Comparison of ENCODE assay signal across 10 cellular contexts in the genomic region with DNA sequence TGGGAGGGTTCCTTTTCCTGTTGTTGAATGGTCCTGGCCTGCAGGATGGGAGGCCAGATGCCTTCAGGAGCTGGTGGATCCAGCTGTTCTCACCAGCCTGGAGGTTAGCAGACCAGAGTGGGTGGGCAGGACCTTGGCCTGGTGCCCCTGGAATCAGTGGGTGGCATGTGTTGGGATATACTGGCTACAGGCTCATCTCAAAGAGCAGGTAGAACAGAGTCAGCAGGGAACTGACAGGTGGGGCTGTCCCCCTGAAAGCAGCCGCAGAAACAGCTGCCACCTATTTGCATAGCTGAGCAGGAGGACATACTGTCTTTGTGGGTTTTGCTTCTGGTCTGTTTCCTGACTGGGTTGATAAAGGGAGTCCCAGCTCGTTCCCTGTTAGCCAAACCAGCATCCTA.
DNase-seq lines count a peak whose midpoint lies in the region; ATAC-seq and TF ChIP-seq lines count a peak whose summit lies in the region.
"Had no signal": no experiment of that assay in that cellular context is flagged by ENCODE, and none has a peak within 500 bp of the region (broad histone marks: within the 10 kb centered on the region; RNA-seq: fewer than 3 reads in every experiment).

No MANE protein-coding gene starts in this region.

- peak overlapping the region; percentile 38 for H3K27ac Mint-ChIP-seq in activated T-cell treated with anti-CD3 and anti-CD28 coated beads, Interleukin-2, amount 50 U/mL, for 24 hours
- peak overlapping the region; percentile 79 for H3K27ac Mint-ChIP-seq in stimulated activated naive B cell treated with anti-CD40 and anti-IgM and Interleukin-4, amounts not matched to agents 10 μg/mL and 1 μg/mL and 100 μg/mL, for 72 hours
- H3K27ac Mint-ChIP-seq: dendritic cell treated with granulocyte-macrophage colony-stimulating factor and Interleukin-4, amounts not matched to agents 40 ng/mL and 50 ng/mL, for 4 days had no signal

- H3K27me3 ChIP-seq in esophagus squamous epithelium, result no peaks in the 10 kb centered on the region

- H3K9me3 ChIP-seq in esophagus squamous epithelium, result no peaks in the 10 kb centered on the region

- no peak overlapping the region for H3K4me3 Mint-ChIP-seq in activated T-cell treated with anti-CD3 and anti-CD28 coated beads, Interleukin-2, amount 50 U/mL, for 24 hours
- H3K4me3 Mint-ChIP-seq in stimulated activated naive B cell treated with anti-CD40 and anti-IgM and Interleukin-4, amounts not matched to agents 10 μg/mL and 1 μg/mL and 100 μg/mL, for 72 hours, result peak overlapping the region; percentile 25 to 73
- H3K4me3 Mint-ChIP-seq: dendritic cell treated with granulocyte-macrophage colony-stimulating factor and Interleukin-4, amounts not matched to agents 40 ng/mL and 50 ng/mL, for 4 days had no signal

- 57% methylated on average over 1 of the region's 2 CpGs; no CpG with 5 or more reads in 1 of the 2 donors for WGBS in esophagus squamous epithelium, 2 donors

- peaks cover 22% of the 10 kb centered on the region for H3K4me1 Mint-ChIP-seq in activated T-cell treated with anti-CD3 and anti-CD28 coated beads, Interleukin-2, amount 50 U/mL, for 24 hours (ENCODE audit: low read depth)
- H3K4me1 Mint-ChIP-seq in stimulated activated naive B cell treated with anti-CD40 and anti-IgM and Interleukin-4, amounts not matched to agents 10 μg/mL and 1 μg/mL and 100 μg/mL, for 72 hours, result peaks cover 57 to 80% of the 10 kb centered on the region in 2 donors

- H3K9me3 Mint-ChIP-seq in activated T-cell treated with anti-CD3 and anti-CD28 coated beads, Interleukin-2, amount 50 U/mL, for 24 hours, result no peaks in the 10 kb centered on the region
- no peaks in the 10 kb centered on the region for H3K9me3 Mint-ChIP-seq in stimulated activated naive B cell treated with anti-CD40 and anti-IgM and Interleukin-4, amounts not matched to agents 10 μg/mL and 1 μg/mL and 100 μg/mL, for 72 hours
- H3K9me3 Mint-ChIP-seq: dendritic cell treated with granulocyte-macrophage colony-stimulating factor and Interleukin-4, amounts not matched to agents 40 ng/mL and 50 ng/mL, for 4 days had no signal

- intact Hi-C loops in left ventricle myocardium superior (cut with micrococcal nuclease) (no loop called here), esophagus squamous epithelium (cut with DNase I) (no loop called here)

- no peak for TF ChIP-seq CTCF in esophagus squamous epithelium (IDR thresholded peaks at IDR 0.05)

- TF ChIP-seq POLR2A in esophagus squamous epithelium (IDR thresholded peaks at IDR 0.05), result peak in 1 of 4 donors; percentile 20

- no peak overlapping the region for H3K27ac ChIP-seq in esophagus squamous epithelium

- no peaks in the 10 kb centered on the region for H3K27me3 Mint-ChIP-seq in activated T-cell treated with anti-CD3 and anti-CD28 coated beads, Interleukin-2, amount 50 U/mL, for 24 hours
- no peaks in the 10 kb centered on the region for H3K27me3 Mint-ChIP-seq in stimulated activated naive B cell treated with anti-CD40 and anti-IgM and Interleukin-4, amounts not matched to agents 10 μg/mL and 1 μg/mL and 100 μg/mL, for 72 hours

- H3K36me3 ChIP-seq in esophagus squamous epithelium, result peaks cover 0 to 16% (median 6%) of the 10 kb centered on the region in 3 donors

- ATAC-seq in HG02840 (IDR thresholded peaks at IDR 0.05; ENCODE audit: low FRiP score, unreplicated experiment) (peak; percentile 74), left ventricle myocardium superior (no peak)
- ATAC-seq in stimulated activated naive B cell treated with anti-CD40 and anti-IgM and Interleukin-4, amounts not matched to agents 10 μg/mL and 1 μg/mL and 100 μg/mL, for 72 hours (replicated peaks), result peak; percentile 78 to 80
- ATAC-seq: Panc1 had no signal

- H3K4me3 ChIP-seq in esophagus squamous epithelium, result no peak overlapping the region

- peaks cover 30% of the 10 kb centered on the region for H3K36me3 Mint-ChIP-seq in activated T-cell treated with anti-CD3 and anti-CD28 coated beads, Interleukin-2, amount 50 U/mL, for 24 hours (ENCODE audit: low read depth)
- peaks cover 37 to 40% of the 10 kb centered on the region in 2 donors for H3K36me3 Mint-ChIP-seq in stimulated activated naive B cell treated with anti-CD40 and anti-IgM and Interleukin-4, amounts not matched to agents 10 μg/mL and 1 μg/mL and 100 μg/mL, for 72 hours

- H3K4me1 ChIP-seq in esophagus squamous epithelium, result peaks cover 10 to 49% (median 28%) of the 10 kb centered on the region in 3 donors

- DNase-seq in activated T-cell treated with anti-CD3 and anti-CD28 coated beads, Interleukin-2, amount 50 U/mL, for 24 hours, result peak; percentile 44
- no peak for DNase-seq in activated T-cell treated with anti-CD3 and anti-CD28 coated beads for 4 hours
- DNase-seq in NCI-H69 (lab: John Stamatoyannopoulos, UW), result peak; percentile 78
- DNase-seq in stimulated activated naive B cell treated with anti-CD40 and anti-IgM and Interleukin-4, amounts not matched to agents 10 μg/mL and 1 μg/mL and 100 μg/mL, for 72 hours, result peak; percentile 72
- no peak for DNase-seq in T-helper 1 cell
- no peak for DNase-seq in left ventricle myocardium superior
- no peak for DNase-seq in esophagus squamous epithelium (lab: John Stamatoyannopoulos, UW)

Comparison
In these comparisons a context has a peak if more than half of its experiments do, and no peak if none do; other contexts are left out.
1. DNase-seq: peak in activated T-cell treated with anti-CD3 and anti-CD28 coated beads, Interleukin-2, amount 50 U/mL, for 24 hours (single experiment), NCI-H69 (single experiment) and stimulated activated naive B cell treated with anti-CD40 and anti-IgM and Interleukin-4, amounts not matched to agents 10 μg/mL and 1 μg/mL and 100 μg/mL, for 72 hours (single experiment); none in activated T-cell treated with anti-CD3 and anti-CD28 coated beads for 4 hours (single experiment), T-helper 1 cell (0 of 5), left ventricle myocardium superior (single experiment) and esophagus squamous epithelium (single experiment).